ENCODE assay signal across 13 cellular contexts in genomic region chr12:132178314-132178713, GRCh38. TPM values are rescaled to one million over a fixed set of nuclear protein-coding genes. Genes with fewer than 3 reads are reported as not detected.
DNase-seq lines count a peak whose midpoint lies in the region; ATAC-seq lines count a peak whose summit lies in the region.
"Had no signal": no experiment of that assay in that cellular context is flagged by ENCODE, and none has a peak within 500 bp of the region (broad histone marks: within the 10 kb centered on the region; RNA-seq: fewer than 3 reads in every experiment).

No MANE protein-coding gene starts in this region.

- peaks cover 3% of the 10 kb centered on the region for H3K27me3 Mint-ChIP-seq in stimulated activated naive CD8-positive, alpha-beta T cell treated with anti-CD3 and anti-CD28 coated beads, Interleukin-15, Interleukin-2, amounts not matched to agents 100 ng/mL and 50 ng/mL, for 24 hours
- peaks cover 11% of the 10 kb centered on the region for H3K27me3 Mint-ChIP-seq in activated CD8-positive, alpha-beta T cell treated with anti-CD3 and anti-CD28 coated beads, Interleukin-2, amount 10 ng/mL, durations not matched to agents 7 days and 5 days (ENCODE audit: low read depth)

- no peaks in the 10 kb centered on the region for H3K9me3 ChIP-seq in thymus (ENCODE audit: control insufficient read depth)
- H3K9me3 ChIP-seq: mucosa of descending colon had no signal

- CTCF ChIA-PET in activated CD8-positive, alpha-beta T cell treated with anti-CD3 and anti-CD28 coated beads, Interleukin-2, amount 10 ng/mL, durations not matched to agents 7 days and 5 days (lab: Charles Lee) = interaction anchor here (1.2 to 1.4 kb wide), 2 partner anchors 11 to 41 kb away, joined by 3 to 4 read pairs; no protein-coding TSS in a partner anchor

- peak overlapping the region; percentile 71 for H3K4me3 Mint-ChIP-seq in stimulated activated naive CD8-positive, alpha-beta T cell treated with anti-CD3 and anti-CD28 coated beads, Interleukin-15, Interleukin-2, amounts not matched to agents 100 ng/mL and 50 ng/mL, for 24 hours
- H3K4me3 Mint-ChIP-seq in activated CD8-positive, alpha-beta T cell treated with anti-CD3 and anti-CD28 coated beads, Interleukin-2, amount 10 ng/mL, durations not matched to agents 7 days and 5 days = peak overlapping the region; percentile 49

- POLR2A ChIA-PET in activated CD8-positive, alpha-beta T cell treated with anti-CD3 and anti-CD28 coated beads, Interleukin-2, amount 10 ng/mL, durations not matched to agents 7 days and 5 days (lab: Charles Lee) = interaction anchor here (1.8 to 2.0 kb wide), 2 partner anchors 9 to 11 kb away, joined by 5 to 6 read pairs; no protein-coding TSS in a partner anchor

- no peaks in the 10 kb centered on the region for H3K9me3 Mint-ChIP-seq in stimulated activated naive CD8-positive, alpha-beta T cell treated with anti-CD3 and anti-CD28 coated beads, Interleukin-15, Interleukin-2, amounts not matched to agents 100 ng/mL and 50 ng/mL, for 24 hours
- H3K9me3 Mint-ChIP-seq in activated CD8-positive, alpha-beta T cell treated with anti-CD3 and anti-CD28 coated beads, Interleukin-2, amount 10 ng/mL, durations not matched to agents 7 days and 5 days (ENCODE audit: insufficient read depth) = no peaks in the 10 kb centered on the region

- H3K36me3 Mint-ChIP-seq in stimulated activated naive CD8-positive, alpha-beta T cell treated with anti-CD3 and anti-CD28 coated beads, Interleukin-15, Interleukin-2, amounts not matched to agents 100 ng/mL and 50 ng/mL, for 24 hours (ENCODE audit: low read depth) = no peaks in the 10 kb centered on the region
- H3K36me3 Mint-ChIP-seq in activated CD8-positive, alpha-beta T cell treated with anti-CD3 and anti-CD28 coated beads, Interleukin-2, amount 10 ng/mL, durations not matched to agents 7 days and 5 days (ENCODE audit: low read depth) = no peaks in the 10 kb centered on the region

- DNase-seq in stimulated activated naive CD8-positive, alpha-beta T cell treated with anti-CD3 and anti-CD28 coated beads, Interleukin-15, Interleukin-2, amounts not matched to agents 100 U/mL and 50 U/mL, for 24 hours = no peak
- DNase-seq in Kasumi-1 (lab: John Stamatoyannopoulos, UW) = peak; percentile 24 to 51
- DNase-seq in activated CD8-positive, alpha-beta T cell treated with anti-CD3 and anti-CD28 coated beads, Interleukin-2, amount 10 ng/mL, durations not matched to agents 7 days and 5 days = peak; percentile 51
- DNase-seq in NCI-H2196 (lab: John Stamatoyannopoulos, UW; ENCODE audit: unreplicated experiment) = no peak
- DNase-seq in NCI-H128 (lab: John Stamatoyannopoulos, UW; ENCODE audit: unreplicated experiment) = no peak
- DNase-seq: brain microvascular endothelial cell, kidney glomerular epithelial cell, NCI-H1694 treated with DMSO at 0.1 percent for 48 hours had no signal

- H3K27ac ChIP-seq in thymus (ENCODE audit: low read depth) = peak overlapping the region; percentile 43
- H3K27ac ChIP-seq: brain microvascular endothelial cell had no signal

- no peak for ATAC-seq in stimulated activated naive CD8-positive, alpha-beta T cell treated with anti-CD3 and anti-CD28 coated beads, Interleukin-15, Interleukin-2, amounts not matched to agents 100 U/mL and 50 U/mL, for 24 hours
- peak; percentile 22 for ATAC-seq in activated CD8-positive, alpha-beta T cell treated with anti-CD3 and anti-CD28 coated beads, Interleukin-2, amount 10 ng/mL, durations not matched to agents 7 days and 5 days
- ATAC-seq in HG03520 (IDR thresholded peaks at IDR 0.05; ENCODE audit: unreplicated experiment) = no peak

- H3K27me3 ChIP-seq in thymus (ENCODE audit: control insufficient read depth, insufficient read depth) = no peaks in the 10 kb centered on the region

- no peak overlapping the region for H3K27ac Mint-ChIP-seq in stimulated activated naive CD8-positive, alpha-beta T cell treated with anti-CD3 and anti-CD28 coated beads, Interleukin-15, Interleukin-2, amounts not matched to agents 100 ng/mL and 50 ng/mL, for 24 hours
- H3K27ac Mint-ChIP-seq in activated CD8-positive, alpha-beta T cell treated with anti-CD3 and anti-CD28 coated beads, Interleukin-2, amount 10 ng/mL, durations not matched to agents 7 days and 5 days = peak overlapping the region; percentile 91

- WGBS in thymus = 6% methylated on average over 8 of the region's 8 CpGs

- peaks cover 7% of the 10 kb centered on the region for H3K4me1 ChIP-seq in thymus (ENCODE audit: control insufficient read depth, insufficient read depth, low read length)

- no peak overlapping the region for H3K4me3 ChIP-seq in thymus (ENCODE audit: low read length)
- H3K4me3 ChIP-seq: mucosa of descending colon, smooth muscle cell had no signal

- peaks cover 23% of the 10 kb centered on the region for H3K4me1 Mint-ChIP-seq in stimulated activated naive CD8-positive, alpha-beta T cell treated with anti-CD3 and anti-CD28 coated beads, Interleukin-15, Interleukin-2, amounts not matched to agents 100 ng/mL and 50 ng/mL, for 24 hours (ENCODE audit: low read depth)
- peaks cover 44% of the 10 kb centered on the region for H3K4me1 Mint-ChIP-seq in activated CD8-positive, alpha-beta T cell treated with anti-CD3 and anti-CD28 coated beads, Interleukin-2, amount 10 ng/mL, durations not matched to agents 7 days and 5 days (ENCODE audit: low read depth)

- no peaks in the 10 kb centered on the region for H3K36me3 ChIP-seq in thymus (ENCODE audit: control insufficient read depth, insufficient read depth)
- H3K36me3 ChIP-seq: brain microvascular endothelial cell had no signal

RNA-seq across cellular contexts. Expression of gene NOC4L, which starts 34.1 kb away (rescaled TPM):
- total RNA-seq in activated CD8-positive, alpha-beta T cell treated with anti-CD3 and anti-CD28 coated beads, Interleukin-2, amount 10 ng/mL, durations not matched to agents 7 days and 5 days = 10 to 100 TPM; 32.8 to 34.4 TPM
- polyA plus RNA-seq in thymus = 41.6 TPM

RNA-seq across cellular contexts. Expression of gene DDX51, which starts 34.2 kb away (rescaled TPM):
- 10 to 100 TPM; 27.6 to 28.4 TPM for total RNA-seq in activated CD8-positive, alpha-beta T cell treated with anti-CD3 and anti-CD28 coated beads, Interleukin-2, amount 10 ng/mL, durations not matched to agents 7 days and 5 days
- 35.3 TPM for polyA plus RNA-seq in thymus

Comparison
In these comparisons a context has a peak if more than half of its experiments do, and no peak if none do; other contexts are left out.
1. DNase-seq: peak in Kasumi-1 (2 of 2) and activated CD8-positive, alpha-beta T cell treated with anti-CD3 and anti-CD28 coated beads, Interleukin-2, amount 10 ng/mL, durations not matched to agents 7 days and 5 days (single experiment); none in stimulated activated naive CD8-positive, alpha-beta T cell treated with anti-CD3 and anti-CD28 coated beads, Interleukin-15, Interleukin-2, amounts not matched to agents 100 U/mL and 50 U/mL, for 24 hours (single experiment), NCI-H2196 (single experiment) and NCI-H128 (single experiment).